Comparison of ENCODE assay signal across 19 cellular contexts in genomic region chr4:130333241-130333759, GRCh38.
DNase-seq lines count a peak whose midpoint lies in the region; ATAC-seq, FAIRE-seq and TF ChIP-seq lines count a peak whose summit lies in the region.
"Had no signal": no experiment of that assay in that cellular context is flagged by ENCODE, and none has a peak within 500 bp of the region (broad histone marks: within the 10 kb centered on the region; RNA-seq: fewer than 3 reads in every experiment).

No MANE protein-coding gene starts in this region.

- TF ChIP-seq CTCF in HepG2 (CRISPR knock-in tag; IDR thresholded peaks at IDR 0.05) (no peak), right lobe of liver (IDR thresholded peaks at IDR 0.05) (no peak), K562 (IDR thresholded peaks at IDR 0.05 in 2 of 3, conservative IDR thresholded peaks at IDR 0.05 in 1 of 3; ENCODE audit: insufficient read depth in 2 of 3, low read depth in 1 of 3, low read length in 3 of 3) (no peak), kidney (IDR thresholded peaks at IDR 0.05; ENCODE audit: borderline replicate concordance, extremely low read depth, insufficient read depth) (no peak), A673 (conservative IDR thresholded peaks at IDR 0.05; ENCODE audit: low read depth, low read length) (no peak)

- no peak for ATAC-seq in HepG2
- no peak for ATAC-seq in right lobe of liver
- no peak for ATAC-seq in K562
- ATAC-seq: HCT116 had no signal

- H3K9ac ChIP-seq in HepG2 (ENCODE audit: insufficient read depth, low read depth, low read length) (no peak overlapping the region), K562 (ENCODE audit: insufficient read depth in 1 of 2, low read depth in 2 of 2, low read length in 2 of 2) (no peak overlapping the region), kidney (ENCODE audit: low read length in 2 of 2) (no peak overlapping the region)

- H4K20me1 ChIP-seq in HepG2 (ENCODE audit: insufficient read depth, low read length) (no peaks in the 10 kb centered on the region), K562 (replicated peaks; ENCODE audit: control insufficient read depth, insufficient read depth, low read length) (no peaks in the 10 kb centered on the region)

- CTCF ChIA-PET in HepG2 (lab: Yijun Ruan, JAX; ENCODE audit: low intra/inter-chr PET ratio, low total read pairs), result no interaction called here
- CTCF ChIA-PET in K562 (lab: Yijun Ruan, JAX; ENCODE audit: low intra/inter-chr PET ratio), result no interaction called here
- CTCF ChIA-PET in A673 (lab: Charles Lee), result no interaction called here

- no peak for DNase-seq in HepG2 (ENCODE audit: low spot score)
- no peak for DNase-seq in right lobe of liver
- DNase-seq in K562 (ENCODE audit: extremely low read depth in 1 of 4, low spot score in 3 of 4), result no peak
- DNase-seq in kidney, result no peak
- DNase-seq in A673 (ENCODE audit: low spot score), result no peak
- DNase-seq in activated CD4-positive, CD25-positive, alpha-beta regulatory T cell (lab: John Stamatoyannopoulos, UW), result no peak
- no peak for DNase-seq in activated T-cell treated with anti-CD3 and anti-CD28 coated beads for 4 hours
- DNase-seq: C1 segment of cervical spinal cord; Calu3; CD4-positive, alpha-beta memory T cell; COR-L47; DMS53; DMS79 treated with DMSO at 0.1 percent for 48 hours; GF-D8; H9 had no signal

- in situ Hi-C loops in HepG2 (cut with HindIII; ENCODE audit: extremely low pct_ligation_motif_present, low pct_unique_long_range_greater_than_20kb) (no loop called here), K562 (cut with MboI) (no loop called here)

- H3K4me3 ChIP-seq in HepG2 (replicated peaks in 1 of 3; ENCODE audit: insufficient read depth in 1 of 3, low read depth in 2 of 3, low read length in 3 of 3) (no peak overlapping the region), right lobe of liver (no peak overlapping the region), K562 (no peak overlapping the region), kidney (ENCODE audit: low read length in 2 of 2) (no peak overlapping the region), A673 (ENCODE audit: low read depth, low read length, poor library complexity, severe bottlenecking) (no peak overlapping the region)

- TF ChIP-seq RAD21 in HepG2 (CRISPR knock-in tag; IDR thresholded peaks at IDR 0.05) (no peak), K562 (CRISPR knock-in tag; conservative IDR thresholded peaks at IDR 0.05 in 1 of 2, IDR thresholded peaks at IDR 0.05 in 1 of 2) (no peak)

- FAIRE-seq in HepG2 (lab: Jason Lieb, UNC) (no peak), K562 (lab: Jason Lieb, UNC) (no peak), kidney (lab: Jason Lieb, UNC) (peak; percentile 13)
- FAIRE-seq: GM12891, GM18507 had no signal

- POLR2A ChIA-PET in HepG2 (lab: Yijun Ruan, JAX), result no interaction called here
- POLR2A ChIA-PET in K562 (lab: Yijun Ruan, JAX), result no interaction called here
- POLR2A ChIA-PET in A673 (lab: Charles Lee; ENCODE audit: low non-redundant PET), result no interaction called here

- intact Hi-C loops in HepG2 (cut with micrococcal nuclease; ENCODE audit: unreplicated experiment) (no loop called here), right lobe of liver (cut with DNase I) (no loop called here), K562 (cut with micrococcal nuclease) (no loop called here), kidney (cut with DNase I) (no loop called here), A673 (cut with micrococcal nuclease; ENCODE audit: unreplicated experiment) (loop anchor here (10.0 kb wide), 1 partner anchor 968 kb away; no protein-coding TSS in a partner anchor)

- no peaks in the 10 kb centered on the region for H3K9me3 ChIP-seq in HepG2 (ENCODE audit: low read length)
- no peaks in the 10 kb centered on the region for H3K9me3 ChIP-seq in right lobe of liver
- H3K9me3 ChIP-seq in K562 (replicated peaks; ENCODE audit: control insufficient read depth, insufficient read depth, low read depth, low read length), result 0 out of 2 replicates have a peak, but pooled peaks cover 2% of the 10 kb centered on the region
- H3K9me3 ChIP-seq in kidney (ENCODE audit: control insufficient read depth in 1 of 2, low read length in 2 of 2), result no peaks in the 10 kb centered on the region
- H3K9me3 ChIP-seq in A673 (ENCODE audit: low read depth, low read length, poor library complexity, severe bottlenecking), result no peaks in the 10 kb centered on the region

- H3K27me3 ChIP-seq in HepG2 (ENCODE audit: control insufficient read depth in 1 of 2, insufficient read depth in 2 of 2, low read length in 2 of 2), result no peaks in the 10 kb centered on the region
- no peaks in the 10 kb centered on the region for H3K27me3 ChIP-seq in right lobe of liver
- no peaks in the 10 kb centered on the region for H3K27me3 ChIP-seq in K562 (ENCODE audit: control insufficient read depth in 2 of 2, insufficient read depth in 2 of 2, low read length in 2 of 2)
- no peaks in the 10 kb centered on the region for H3K27me3 ChIP-seq in A673 (replicated peaks; ENCODE audit: insufficient read depth, low read depth, low read length, poor library complexity)

- H3K4me1 ChIP-seq in HepG2 (ENCODE audit: insufficient read depth, low read length), result no peaks in the 10 kb centered on the region
- no peaks in the 10 kb centered on the region for H3K4me1 ChIP-seq in right lobe of liver
- H3K4me1 ChIP-seq in K562 (replicated peaks in 1 of 2; ENCODE audit: control insufficient read depth in 2 of 2, insufficient read depth in 2 of 2, low read length in 2 of 2), result no peaks in the 10 kb centered on the region
- H3K4me1 ChIP-seq in kidney (ENCODE audit: control insufficient read depth in 1 of 2, insufficient read depth in 1 of 2, low read depth in 1 of 2, low read length in 2 of 2), result no peaks in the 10 kb centered on the region
- H3K4me1 ChIP-seq in A673 (ENCODE audit: insufficient read depth, low read length, poor library complexity, severe bottlenecking), result no peaks in the 10 kb centered on the region

- H2AFZ ChIP-seq in HepG2 (ENCODE audit: low read length) (no peak overlapping the region), K562 (ENCODE audit: low read depth, low read length) (no peak overlapping the region)

- no peak overlapping the region for H3K27ac ChIP-seq in HepG2 (ENCODE audit: extremely low read length, insufficient read depth, low read length)
- H3K27ac ChIP-seq in right lobe of liver, result no peak overlapping the region
- no peak overlapping the region for H3K27ac ChIP-seq in K562 (ENCODE audit: extremely low read depth, low read depth, low read length)
- H3K27ac ChIP-seq in kidney (ENCODE audit: low read depth in 2 of 2, low read length in 2 of 2), result no peak overlapping the region
- no peak overlapping the region for H3K27ac ChIP-seq in A673 (ENCODE audit: low read depth, low read length, poor library complexity, severe bottlenecking)
- H3K27ac ChIP-seq: 22Rv1 had no signal

- H3K4me2 ChIP-seq in HepG2 (ENCODE audit: low read depth, low read length), result no peak overlapping the region
- H3K4me2 ChIP-seq in K562 (ENCODE audit: insufficient read depth, low read length), result no peak overlapping the region

- no peaks in the 10 kb centered on the region for H3K9me1 ChIP-seq in K562 (ENCODE audit: control insufficient read depth, insufficient read depth, low read length)

- no peaks in the 10 kb centered on the region for H3K79me2 ChIP-seq in HepG2 (ENCODE audit: insufficient read depth, low read length)
- no peaks in the 10 kb centered on the region for H3K79me2 ChIP-seq in K562 (ENCODE audit: control insufficient read depth, insufficient read depth, low read length)

- BruUV-seq in HepG2 (replicated peaks; lab: Mats Ljungman, UMichigan) (no TSS peak), K562 (replicated peaks; lab: Mats Ljungman, UMichigan) (no TSS peak), A673 (replicated peaks; lab: Mats Ljungman, UMichigan) (no TSS peak)

- no peak for TF ChIP-seq EP300 in HepG2 (IDR thresholded peaks at IDR 0.05; ENCODE audit: low read depth in 2 of 2, low read length in 2 of 2)
- TF ChIP-seq EP300 in HepG2 (CRISPR knock-in tag; IDR thresholded peaks at IDR 0.05; ENCODE audit: borderline replicate concordance), result no peak
- no peak for TF ChIP-seq EP300 in K562 (IDR thresholded peaks at IDR 0.05; ENCODE audit: low read length)

- H3K36me3 ChIP-seq in HepG2 (replicated peaks in 1 of 2; ENCODE audit: control insufficient read depth in 1 of 2, insufficient read depth in 2 of 2, low read length in 2 of 2), result no peaks in the 10 kb centered on the region
- no peaks in the 10 kb centered on the region for H3K36me3 ChIP-seq in right lobe of liver
- H3K36me3 ChIP-seq in K562 (ENCODE audit: control insufficient read depth, insufficient read depth, low read length), result no peaks in the 10 kb centered on the region
- H3K36me3 ChIP-seq in kidney (ENCODE audit: control insufficient read depth in 1 of 2, insufficient read depth in 2 of 2, low read length in 2 of 2), result no peaks in the 10 kb centered on the region
- no peaks in the 10 kb centered on the region for H3K36me3 ChIP-seq in A673 (ENCODE audit: insufficient read depth, low read length, poor library complexity, severe bottlenecking)

- TF ChIP-seq POLR2A in HepG2 (IDR thresholded peaks at IDR 0.05; ENCODE audit: insufficient read depth in 1 of 2, low read depth in 2 of 2, low read length in 2 of 2) (no peak), right lobe of liver (IDR thresholded peaks at IDR 0.05) (no peak), K562 (conservative IDR thresholded peaks at IDR 0.05) (no peak)

- 3% methylated on average over 4 of the region's 4 CpGs for WGBS in HepG2 (ENCODE audit: low lambda C conversion rate)
- 68% methylated on average over 4 of the region's 4 CpGs for WGBS in right lobe of liver (ENCODE audit: insufficient coverage, low coverage, low lambda C conversion rate, missing lambda C conversion rate)
- WGBS in K562 (ENCODE audit: insufficient coverage, low coverage, missing lambda C conversion rate), result 3% methylated on average over 4 of the region's 4 CpGs

TF ChIP-seq in HepG2, 621 proteins besides CTCF, POLR2A, EP300 and RAD21 (continues in another document):
- TF ChIP-seq MAFF (IDR thresholded peaks at IDR 0.05; ENCODE audit: low read depth, low read length) (peak; percentile 85), MBD4 (IDR thresholded peaks at IDR 0.05; ENCODE audit: borderline replicate concordance, low read length) (no peak), MAFK (conservative IDR thresholded peaks at IDR 0.05 in 1 of 2, IDR thresholded peaks at IDR 0.05 in 1 of 2; ENCODE audit: low read length in 2 of 2) (peak; percentile 66 to 91), SSRP1 (CRISPR knock-in tag; IDR thresholded peaks at IDR 0.05) (no peak), ZNF496 (CRISPR knock-in tag; IDR thresholded peaks at IDR 0.05; ENCODE audit: insufficient replicate concordance) (no peak)

TF ChIP-seq in K562, 482 proteins besides CTCF, POLR2A, EP300 and RAD21 (continues in another document):
- TF ChIP-seq POLR3A (IDR thresholded peaks at IDR 0.05; ENCODE audit: borderline replicate concordance, extremely low read depth, insufficient read depth, insufficient read length) (no peak), HDAC6 (IDR thresholded peaks at IDR 0.05; ENCODE audit: low read depth, low read length) (no peak), ZNF316 (IDR thresholded peaks at IDR 0.05) (peak; percentile 77), MAFK (IDR thresholded peaks at IDR 0.05; ENCODE audit: low read length) (peak; percentile 69), CEBPB (tag; IDR thresholded peaks at IDR 0.05) (no peak), SIRT6 (IDR thresholded peaks at IDR 0.05; ENCODE audit: low read depth, low read length) (no peak), ZNF57 (CRISPR knock-in tag; IDR thresholded peaks at IDR 0.05) (no peak), RFX5 (IDR thresholded peaks at IDR 0.05; ENCODE audit: low read depth, low read length) (no peak)

Comparison
In these comparisons a context has a peak if more than half of its experiments do, and no peak if none do; other contexts are left out.
1. Of the 241 proteins assayed by ChIP-seq in both HepG2 and K562: peak only in HepG2: none; only in K562: MAFG; in both: MAFF and MAFK; in neither: 238.